ENCODE assay signal across 10 cellular contexts in genomic region chr21:45534591-45535331, GRCh38. TPM values are rescaled to one million over a fixed set of nuclear protein-coding genes. Genes with fewer than 3 reads are reported as not detected.
DNase-seq lines count a peak whose midpoint lies in the region; ATAC-seq and TF ChIP-seq lines count a peak whose summit lies in the region.
"Had no signal": no experiment of that assay in that cellular context is flagged by ENCODE, and none has a peak within 500 bp of the region (broad histone marks: within the 10 kb centered on the region; RNA-seq: fewer than 3 reads in every experiment).

No MANE protein-coding gene starts in this region.

- ATAC-seq in GM19397 (IDR thresholded peaks at IDR 0.05; ENCODE audit: unreplicated experiment) = no peak

- H3K4me1 Mint-ChIP-seq in glutamatergic neuron (ENCODE audit: low read depth, unreplicated experiment) = peaks cover 8% of the 10 kb centered on the region
- peaks cover 4% of the 10 kb centered on the region for H3K4me1 Mint-ChIP-seq in neural crest cell
- no peaks in the 10 kb centered on the region for H3K4me1 Mint-ChIP-seq in MCF 10A (ENCODE audit: insufficient read depth, unreplicated experiment)

- H3K27ac Mint-ChIP-seq in glutamatergic neuron (ENCODE audit: unreplicated experiment) (peak overlapping the region; percentile 84), neural crest cell (ENCODE audit: unreplicated experiment) (peak overlapping the region; percentile 78), MCF 10A (ENCODE audit: low read depth, unreplicated experiment) (no peak overlapping the region)
- H3K27ac Mint-ChIP-seq: activated naive CD8-positive, alpha-beta T cell treated with anti-CD3 and anti-CD28 coated beads for 36 hours had no signal

- POLR2A ChIA-PET in MCF 10A (lab: Yijun Ruan, JAX) = no interaction called here

- no TSS peak for BruUV-seq in MCF 10A (replicated peaks; lab: Mats Ljungman, UMichigan)

- H3K36me3 Mint-ChIP-seq in glutamatergic neuron (ENCODE audit: unreplicated experiment) (no peaks in the 10 kb centered on the region), neural crest cell (ENCODE audit: low read depth) (no peaks in the 10 kb centered on the region), MCF 10A (ENCODE audit: insufficient read depth, unreplicated experiment) (no peaks in the 10 kb centered on the region)

- no peak for TF ChIP-seq CTCF in glutamatergic neuron (IDR thresholded peaks at IDR 0.05; ENCODE audit: partially characterized antibody, unreplicated experiment)
- no peak for TF ChIP-seq CTCF in neural crest cell (conservative IDR thresholded peaks at IDR 0.05)
- TF ChIP-seq CTCF in MCF 10A (IDR thresholded peaks at IDR 0.05; ENCODE audit: unreplicated experiment) = no peak

- peak overlapping the region; percentile 42 for H3K4me3 Mint-ChIP-seq in glutamatergic neuron (ENCODE audit: unreplicated experiment)
- H3K4me3 Mint-ChIP-seq in neural crest cell = no peak overlapping the region
- no peak overlapping the region for H3K4me3 Mint-ChIP-seq in MCF 10A (ENCODE audit: unreplicated experiment)

- H3K9me3 Mint-ChIP-seq in glutamatergic neuron (ENCODE audit: unreplicated experiment) (peaks cover 5% of the 10 kb centered on the region), neural crest cell (no peaks in the 10 kb centered on the region), MCF 10A (ENCODE audit: unreplicated experiment) (no peaks in the 10 kb centered on the region)
- H3K9me3 Mint-ChIP-seq: activated naive CD8-positive, alpha-beta T cell treated with anti-CD3 and anti-CD28 coated beads for 36 hours had no signal

- peaks cover 4% of the 10 kb centered on the region for H3K27me3 Mint-ChIP-seq in glutamatergic neuron (ENCODE audit: unreplicated experiment)
- H3K27me3 Mint-ChIP-seq in neural crest cell (ENCODE audit: low read depth) = no peaks in the 10 kb centered on the region
- no peaks in the 10 kb centered on the region for H3K27me3 Mint-ChIP-seq in MCF 10A (ENCODE audit: insufficient read depth, unreplicated experiment)
- H3K27me3 Mint-ChIP-seq: activated naive CD8-positive, alpha-beta T cell treated with anti-CD3 and anti-CD28 coated beads for 36 hours had no signal

- intact Hi-C loops in MCF 10A (cut with micrococcal nuclease) = no loop called here

- DNase-seq in C1 segment of cervical spinal cord (lab: John Stamatoyannopoulos, UW) (peak in 8 of 14 donors; percentile 41 to 73 (median 64)), NCI-H524 (lab: John Stamatoyannopoulos, UW) (peak; percentile 77 to 89), glutamatergic neuron (peak; percentile 85), neural crest cell (ENCODE audit: low read depth, low spot score) (no peak), MCF 10A (ENCODE audit: unreplicated experiment) (no peak), AML-193 (lab: John Stamatoyannopoulos, UW) (no peak), HK-2 (ENCODE audit: unreplicated experiment) (no peak)
- DNase-seq: activated naive CD8-positive, alpha-beta T cell treated with anti-CD3 and anti-CD28 coated beads for 36 hours; NCI-H1436 treated with DMSO at 0.1 percent for 48 hours had no signal

- CTCF ChIA-PET in MCF 10A (lab: Yijun Ruan, JAX) = no interaction called here

RNA-seq across cellular contexts. Expression of gene SLC19A1, which starts 7.5 kb away (rescaled TPM):
- total RNA-seq in glutamatergic neuron (ENCODE audit: unreplicated experiment) (53.3 TPM), neural crest cell (31.6 and 35.1 TPM in 2 replicates), MCF 10A (2022) (16.0 and 25.4 TPM in 2 replicates)

Comparison
In these comparisons a context has a peak if more than half of its experiments do, and no peak if none do; other contexts are left out.
1. DNase-seq: peak in C1 segment of cervical spinal cord (8 of 14), NCI-H524 (2 of 2) and glutamatergic neuron (single experiment); none in neural crest cell (single experiment), MCF 10A (single experiment), AML-193 (0 of 2) and HK-2 (single experiment).